11 cellular contexts compared by ENCODE assay signal in the genomic region with DNA sequence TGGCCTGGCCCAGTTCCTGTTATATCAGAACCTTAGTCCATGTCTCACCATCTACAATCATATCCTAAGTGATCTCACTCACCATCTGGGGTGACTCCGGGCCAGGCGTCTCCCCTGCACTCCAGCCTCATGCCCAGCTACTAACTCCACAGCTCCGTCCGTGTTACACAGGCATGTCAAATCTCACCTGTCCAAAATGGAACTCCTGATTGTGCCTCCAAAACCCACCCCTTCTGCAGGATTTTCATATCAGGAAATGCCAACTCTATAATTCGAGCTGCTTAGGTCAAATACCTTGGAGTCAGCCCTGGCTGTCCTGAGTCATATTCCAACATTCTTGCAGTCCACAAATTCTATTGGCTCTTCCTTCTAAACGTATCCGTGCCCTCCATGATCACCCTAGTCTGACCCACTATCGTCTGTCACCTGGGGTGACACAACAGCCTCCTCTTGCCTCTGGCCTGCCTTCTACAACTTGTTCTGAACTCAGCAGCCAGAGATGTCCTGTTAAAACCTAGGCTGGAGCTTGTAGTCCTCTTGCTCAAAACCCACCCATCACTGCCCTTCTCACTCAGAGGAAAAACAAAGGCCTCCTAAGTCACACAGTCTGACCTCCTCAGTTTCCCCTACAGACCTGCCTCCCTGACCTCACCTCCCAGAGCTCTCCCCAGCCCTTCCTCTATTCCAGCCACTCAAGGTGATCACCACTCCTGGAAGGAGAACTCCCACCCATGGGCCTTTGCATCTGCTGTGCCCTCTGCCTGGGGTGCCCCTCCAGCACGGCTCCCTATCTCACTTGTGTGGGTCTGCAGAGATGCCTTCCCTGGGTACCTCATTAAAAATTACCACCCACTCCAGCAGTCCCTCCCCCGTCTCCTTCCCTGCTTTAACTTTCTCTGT.
DNase-seq lines count a peak whose midpoint lies in the region; ATAC-seq and TF ChIP-seq lines count a peak whose summit lies in the region.
"Had no signal": no experiment of that assay in that cellular context is flagged by ENCODE, and none has a peak within 500 bp of the region (broad histone marks: within the 10 kb centered on the region; RNA-seq: fewer than 3 reads in every experiment).

No MANE protein-coding gene starts in this region.

- peak overlapping the region; percentile 86 for H3K27ac ChIP-seq in angular gyrus (ENCODE audit: low read depth, low read length)
- peak overlapping the region; percentile 73 to 82 for H3K27ac ChIP-seq in thoracic aorta
- peak overlapping the region in 1 of 2 donors; percentile 20 for H3K27ac ChIP-seq in uterus

- TF ChIP-seq POLR2A in uterus (IDR thresholded peaks at IDR 0.05), result no peak

- H3K9me3 ChIP-seq in thoracic aorta (no peaks in the 10 kb centered on the region), uterus (no peaks in the 10 kb centered on the region)

- H3K27me3 ChIP-seq in thoracic aorta (replicated peaks; ENCODE audit: insufficient read depth) (no peaks in the 10 kb centered on the region), uterus (no peaks in the 10 kb centered on the region)

- no peak overlapping the region for H3K4me3 ChIP-seq in thoracic aorta
- H3K4me3 ChIP-seq in uterus, result no peak overlapping the region
- H3K4me3 ChIP-seq: GM23338 had no signal

- ATAC-seq in thoracic aorta (ENCODE audit: insufficient number of reproducible peaks, low FRiP score, low read depth) (no peak), HG03520 (IDR thresholded peaks at IDR 0.05; ENCODE audit: unreplicated experiment) (no peak)

- H3K36me3 ChIP-seq in thoracic aorta (no peaks in the 10 kb centered on the region), uterus (no peaks in the 10 kb centered on the region)

- H3K4me1 ChIP-seq in thoracic aorta (ENCODE audit: control insufficient read depth in 1 of 2, low read depth in 2 of 2), result peaks cover 37 to 61% of the 10 kb centered on the region in 2 donors
- no peaks in the 10 kb centered on the region for H3K4me1 ChIP-seq in uterus

- intact Hi-C loops in uterus (cut with DNase I; ENCODE audit: low total_unique reads), result no loop called here

- DNase-seq in HK-2 (ENCODE audit: unreplicated experiment), result peak; percentile 76
- DNase-seq in iris pigment epithelial cell (ENCODE audit: low read depth), result peak; percentile 53
- DNase-seq in thoracic aorta (ENCODE audit: low spot score), result no peak
- no peak for DNase-seq in amygdala (lab: John Stamatoyannopoulos, UW)
- no peak for DNase-seq in activated CD4-positive, alpha-beta T cell treated with anti-CD3 and anti-CD28 coated beads for 48 hours
- no peak for DNase-seq in uterus
- DNase-seq: activated CD4-positive, alpha-beta memory T cell treated with anti-CD3 and anti-CD28 coated beads, Interleukin-2, amount 10 ng/mL, durations not matched to agents 7 days and 5 days; stimulated activated naive B cell treated with anti-CD40 and anti-IgM and Interleukin-4, amounts not matched to agents 10 μg/mL and 1 μg/mL and 100 μg/mL, for 72 hours had no signal

- TF ChIP-seq CTCF in thoracic aorta (IDR thresholded peaks at IDR 0.05) (no peak), uterus (IDR thresholded peaks at IDR 0.05) (no peak)

Comparison
In these comparisons a context has a peak if more than half of its experiments do, and no peak if none do; other contexts are left out.
1. DNase-seq: peak in HK-2 (single experiment) and iris pigment epithelial cell (single experiment); none in thoracic aorta (single experiment), amygdala (0 of 56), activated CD4-positive, alpha-beta T cell treated with anti-CD3 and anti-CD28 coated beads for 48 hours (single experiment) and uterus (0 of 2).